ENCODE assay signal across 10 cellular contexts in the genomic region with DNA sequence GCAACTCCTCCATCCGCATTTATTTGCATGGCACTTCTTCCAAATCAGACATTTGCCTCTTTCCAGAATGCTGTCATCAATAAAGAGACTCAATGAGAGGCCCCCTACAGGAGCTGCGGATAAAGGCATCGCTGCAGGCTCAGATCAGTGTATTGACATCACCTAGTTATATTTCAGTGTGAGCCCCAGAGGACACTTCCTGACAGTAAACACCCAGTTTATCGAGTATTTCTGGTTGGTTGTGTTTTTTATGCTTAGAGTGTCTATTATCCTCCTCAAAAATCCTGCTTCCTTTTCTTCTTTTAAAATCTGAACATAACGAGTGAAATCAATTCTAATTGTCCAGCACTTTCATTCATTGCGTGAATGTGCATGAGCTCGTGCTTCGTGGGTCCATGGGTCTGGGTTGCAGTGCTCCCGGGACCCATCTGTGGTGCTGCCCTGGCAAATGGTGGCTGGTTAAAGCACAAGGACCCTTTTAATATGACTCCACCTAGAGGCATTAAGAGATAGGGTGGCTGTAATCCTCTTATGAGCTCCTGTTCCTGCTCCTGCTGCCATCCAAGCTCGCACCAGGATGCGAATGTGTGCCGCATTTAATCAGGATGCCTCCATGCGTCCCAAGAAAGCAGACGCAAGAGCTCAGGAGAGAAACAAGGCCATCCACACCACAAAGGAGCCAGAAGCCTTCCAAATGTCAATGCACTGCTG. TPM values are rescaled to one million over a fixed set of nuclear protein-coding genes. Genes with fewer than 3 reads are reported as not detected.
DNase-seq lines count a peak whose midpoint lies in the region; ATAC-seq and TF ChIP-seq lines count a peak whose summit lies in the region.
"Had no signal": no experiment of that assay in that cellular context is flagged by ENCODE, and none has a peak within 500 bp of the region (broad histone marks: within the 10 kb centered on the region; RNA-seq: fewer than 3 reads in every experiment).

No MANE protein-coding gene starts in this region.

- H3K27ac Mint-ChIP-seq in brain, result peak overlapping the region; percentile 60 to 93 (median 86)
- H3K27ac Mint-ChIP-seq in activated T-helper 2 cell treated with anti-CD3 and anti-CD28 coated beads, Interferon-gamma antibody, Interleukin-2, Interleukin-4, amounts not matched to agents 10 μg/mL and 5 μg/mL and 100 μg/mL, durations not matched to agents 14 hours and 24 hours and 36 hours, result no peak overlapping the region

- H3K4me3 ChIP-seq in neural cell (ENCODE audit: low read length), result no peak overlapping the region

- no peak overlapping the region for H2AFZ ChIP-seq in neural cell (ENCODE audit: low read depth, low read length)

- peaks cover 14% of the 10 kb centered on the region for H3K27me3 Mint-ChIP-seq in brain
- H3K27me3 Mint-ChIP-seq in activated T-helper 2 cell treated with anti-CD3 and anti-CD28 coated beads, Interferon-gamma antibody, Interleukin-2, Interleukin-4, amounts not matched to agents 10 μg/mL and 5 μg/mL and 100 μg/mL, durations not matched to agents 14 hours and 24 hours and 36 hours (ENCODE audit: low read depth), result no peaks in the 10 kb centered on the region

- ATAC-seq in HG03175 (IDR thresholded peaks at IDR 0.05; ENCODE audit: unreplicated experiment), result peak; percentile 46
- ATAC-seq in HG02763 (IDR thresholded peaks at IDR 0.05; ENCODE audit: unreplicated experiment), result no peak

- DNase-seq in ELR (ENCODE audit: low read depth), result peak; percentile 51
- DNase-seq in GM20000 (ENCODE audit: low spot score), result no peak
- DNase-seq in activated T-helper 2 cell treated with anti-CD3 and anti-CD28 coated beads, Interferon-gamma antibody, Interleukin-2, Interleukin-4, amounts not matched to agents 10 μg/mL and 5 μg/mL and 100 μg/mL, durations not matched to agents 14 hours and 24 hours and 36 hours (ENCODE audit: low spot score), result no peak
- DNase-seq in AG20443 (ENCODE audit: low spot score), result no peak
- DNase-seq: activated CD8-positive, alpha-beta memory T cell treated with anti-CD3 and anti-CD28 coated beads for 24 hours; NCI-H1092 had no signal

- no peak overlapping the region for H3K9ac ChIP-seq in neural cell (ENCODE audit: low read length)

- no peaks in the 10 kb centered on the region for H3K27me3 ChIP-seq in neural cell (ENCODE audit: insufficient read depth, low read depth, low read length)

- H3K79me2 ChIP-seq in neural cell (replicated peaks; ENCODE audit: insufficient read depth, low read length), result no peaks in the 10 kb centered on the region

- peak; percentile 39 to 68 for TF ChIP-seq CTCF in brain (conservative IDR thresholded peaks at IDR 0.05)
- peak; percentile 49 for TF ChIP-seq CTCF in neural cell (IDR thresholded peaks at IDR 0.05; ENCODE audit: poor library complexity, severe bottlenecking)
- TF ChIP-seq CTCF in GM20000 (IDR thresholded peaks at IDR 0.05; ENCODE audit: extremely low read depth, missing control alignments), result no peak

- no peak overlapping the region for H3K4me2 ChIP-seq in neural cell (ENCODE audit: low read length)

- peak; percentile 21 for TF ChIP-seq RAD21 in neural cell (conservative IDR thresholded peaks at IDR 0.05)

- H3K4me1 Mint-ChIP-seq in brain, result peaks cover 65% of the 10 kb centered on the region
- peaks cover 49% of the 10 kb centered on the region for H3K4me1 Mint-ChIP-seq in activated T-helper 2 cell treated with anti-CD3 and anti-CD28 coated beads, Interferon-gamma antibody, Interleukin-2, Interleukin-4, amounts not matched to agents 10 μg/mL and 5 μg/mL and 100 μg/mL, durations not matched to agents 14 hours and 24 hours and 36 hours (ENCODE audit: low read depth)

- no peaks in the 10 kb centered on the region for H3K9me2 ChIP-seq in neural cell (ENCODE audit: insufficient read depth, low read length)

- no peak overlapping the region for H3K27ac ChIP-seq in neural cell (ENCODE audit: low read length)

- TF ChIP-seq EP300 in neural cell (conservative IDR thresholded peaks at IDR 0.05; ENCODE audit: poor library complexity, severe bottlenecking), result no peak

- peaks cover 3% of the 10 kb centered on the region for H3K36me3 ChIP-seq in neural cell (ENCODE audit: insufficient read depth, low read length)

- H4K20me1 ChIP-seq in neural cell (ENCODE audit: insufficient read depth), result no peaks in the 10 kb centered on the region

- H3F3A ChIP-seq in neural cell (ENCODE audit: insufficient read depth, low read length, poor library complexity, severe bottlenecking), result no peaks in the 10 kb centered on the region

- peak overlapping the region; percentile 39 to 80 (median 66) for H3K4me3 Mint-ChIP-seq in brain
- H3K4me3 Mint-ChIP-seq in activated T-helper 2 cell treated with anti-CD3 and anti-CD28 coated beads, Interferon-gamma antibody, Interleukin-2, Interleukin-4, amounts not matched to agents 10 μg/mL and 5 μg/mL and 100 μg/mL, durations not matched to agents 14 hours and 24 hours and 36 hours (ENCODE audit: low read depth), result no peak overlapping the region

- H3K9me3 ChIP-seq in neural cell (ENCODE audit: low read length), result no peaks in the 10 kb centered on the region

- peaks cover 51% of the 10 kb centered on the region for H3K36me3 Mint-ChIP-seq in brain
- H3K36me3 Mint-ChIP-seq in activated T-helper 2 cell treated with anti-CD3 and anti-CD28 coated beads, Interferon-gamma antibody, Interleukin-2, Interleukin-4, amounts not matched to agents 10 μg/mL and 5 μg/mL and 100 μg/mL, durations not matched to agents 14 hours and 24 hours and 36 hours (ENCODE audit: low read depth), result peaks cover 72% of the 10 kb centered on the region

- no peaks in the 10 kb centered on the region for H3K9me3 Mint-ChIP-seq in brain
- no peaks in the 10 kb centered on the region for H3K9me3 Mint-ChIP-seq in activated T-helper 2 cell treated with anti-CD3 and anti-CD28 coated beads, Interferon-gamma antibody, Interleukin-2, Interleukin-4, amounts not matched to agents 10 μg/mL and 5 μg/mL and 100 μg/mL, durations not matched to agents 14 hours and 24 hours and 36 hours

- intact Hi-C loops in activated T-helper 2 cell treated with anti-CD3 and anti-CD28 coated beads, Interferon-gamma antibody, Interleukin-2, Interleukin-4, amounts not matched to agents 10 μg/mL and 5 μg/mL and 100 μg/mL, durations not matched to agents 14 hours and 24 hours and 36 hours (cut with micrococcal nuclease), result no loop called here

TF ChIP-seq in neural cell, 6 proteins besides CTCF, POLR2A, EP300 and RAD21:
- no peak for TF ChIP-seq POLR2AphosphoS5 (IDR thresholded peaks at IDR 0.05)
- peak; percentile 24 for TF ChIP-seq SMC3 (conservative IDR thresholded peaks at IDR 0.05; ENCODE audit: poor library complexity)

RNA-seq across cellular contexts. Expression of gene NRP2, which starts 38.9 kb away (rescaled TPM):
- polyA plus RNA-seq in brain (ENCODE audit: insufficient read depth, low read depth, low replicate concordance), result 10.2 TPM
- 28.2 and 30.2 TPM in 2 replicates for polyA plus RNA-seq in neural cell
- polyA minus RNA-seq in neural cell, result 64.0 and 73.7 TPM in 2 replicates
- 59.9 and 61.7 TPM in 2 replicates for total RNA-seq in activated T-helper 2 cell treated with anti-CD3 and anti-CD28 coated beads, Interferon-gamma antibody, Interleukin-2, Interleukin-4, amounts not matched to agents 10 μg/mL and 5 μg/mL and 100 μg/mL, durations not matched to agents 14 hours and 24 hours and 36 hours
